In the genomic region with DNA sequence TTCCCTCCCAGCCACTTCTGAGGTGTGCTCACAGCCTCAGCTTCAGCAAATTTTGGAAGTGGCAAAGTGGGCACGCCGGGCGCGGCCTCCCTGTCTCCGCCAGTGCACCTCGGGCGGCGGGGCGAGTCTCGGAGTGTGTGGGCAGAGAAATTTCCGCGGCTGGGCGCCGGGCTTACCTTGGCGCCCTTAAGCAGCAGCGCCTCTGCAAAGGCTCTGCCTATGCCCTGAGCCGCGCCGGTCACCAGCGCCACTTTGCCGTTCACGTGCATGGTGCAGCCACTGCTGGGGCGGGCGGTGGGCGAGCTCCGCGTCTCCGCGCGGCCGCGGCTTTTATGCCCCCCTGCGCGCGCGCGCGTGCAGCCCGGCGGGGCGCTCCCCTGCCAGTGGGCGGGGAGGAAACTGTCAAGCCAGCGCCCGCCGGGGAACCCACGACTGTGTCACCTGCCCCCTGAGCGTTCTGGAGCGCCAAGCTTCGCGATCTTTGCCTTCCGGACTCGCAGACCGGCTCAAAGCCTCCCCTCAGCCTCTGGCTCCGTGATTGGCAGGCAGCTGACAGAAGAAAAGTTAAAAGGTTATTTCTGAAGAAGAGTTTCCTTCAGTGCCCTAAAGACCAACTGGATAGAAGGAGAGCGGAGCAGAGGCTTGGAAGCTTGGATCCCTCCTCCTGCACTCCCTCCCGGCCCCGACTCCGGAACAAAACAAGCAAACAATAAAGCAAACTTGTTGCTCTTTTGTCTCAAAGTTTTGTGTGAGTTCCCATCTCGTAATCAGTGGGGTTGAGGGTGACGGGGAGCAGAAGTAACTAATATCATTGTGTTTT, we compare ENCODE assay signal across 8 cellular contexts. TPM values are rescaled to one million over a fixed set of nuclear protein-coding genes. Genes with fewer than 3 reads are reported as not detected.
A peak's percentile ranks its signal among the peaks of the same experiment; 100 is the strongest.
DNase-seq lines count a peak whose midpoint lies in the region; ATAC-seq and TF ChIP-seq lines count a peak whose summit lies in the region.

Gene HPGD (minus strand): TSS at position 306 of the 820 bp plus-strand sequence. CDS start 37 bp downstream, at position 269.

- peak within 1 kb of the TSS; percentile 46 for H3K4me3 ChIP-seq in DOHH2 (ENCODE audit: low read length)
- H3K4me3 ChIP-seq in GM23338: peak within 1 kb of the TSS; percentile 81
- H3K4me3 ChIP-seq in choroid plexus epithelial cell (ENCODE audit: low read depth, low read length): peak within 1 kb of the TSS; percentile 64
- H3K4me3 ChIP-seq in lower leg skin (ENCODE audit: low read depth, poor library complexity, severe bottlenecking): peak within 1 kb of the TSS; percentile 60

- H4K20me1 ChIP-seq in DOHH2 (ENCODE audit: control insufficient read depth, insufficient read depth, low read depth, low read length) (no peaks in the 10 kb centered on the region), GM23338 (replicated peaks; ENCODE audit: insufficient read depth) (no peaks in the 10 kb centered on the region)

- ATAC-seq in GM23338: peak; percentile 95

- no peak for TF ChIP-seq POLR2A in lower leg skin (IDR thresholded peaks at IDR 0.05)

- H3K9me3 Mint-ChIP-seq in GM23338: no peaks in the 10 kb centered on the region

- H3K9me2 ChIP-seq in DOHH2 (replicated peaks; ENCODE audit: control insufficient read depth, low read length) (no peaks in the 10 kb centered on the region), GM23338 (ENCODE audit: insufficient read depth) (no peaks in the 10 kb centered on the region)

- H3K36me3 ChIP-seq in DOHH2 (ENCODE audit: control insufficient read depth, low read length) (no peaks in the 10 kb centered on the region), GM23338 (ENCODE audit: insufficient read depth) (no peaks in the 10 kb centered on the region)

- peak within 1 kb of the TSS; percentile 99 for H2AFZ ChIP-seq in GM23338

- H3K27me3 ChIP-seq in DOHH2 (ENCODE audit: control insufficient read depth, low read length): peaks cover 17% of the 10 kb centered on the region
- peaks cover 40% of the 10 kb centered on the region for H3K27me3 ChIP-seq in GM23338 (ENCODE audit: insufficient read depth)

- H3K79me2 ChIP-seq in DOHH2 (ENCODE audit: control insufficient read depth, low read length) (no peaks in the 10 kb centered on the region), GM23338 (replicated peaks; ENCODE audit: insufficient read depth) (no peaks in the 10 kb centered on the region)

- H3K27ac ChIP-seq in DOHH2 (ENCODE audit: low read depth, low read length) (no peak within 1 kb of the TSS), GM23338 (ENCODE audit: low read depth) (no peak within 1 kb of the TSS)

- no peak within 1 kb of the TSS for H3K27ac Mint-ChIP-seq in GM23338

- 0% methylated on average over 12 to 33 of the region's 60 CpGs for WGBS in lower leg skin, 2 donors

- peak within 1 kb of the TSS; percentile 30 for H3K4me2 ChIP-seq in DOHH2 (ENCODE audit: low read length)
- peak within 1 kb of the TSS; percentile 91 for H3K4me2 ChIP-seq in GM23338

- no peaks in the 10 kb centered on the region for H3K36me3 Mint-ChIP-seq in GM23338 (ENCODE audit: low read depth)

- peaks cover 22% of the 10 kb centered on the region for H3K27me3 Mint-ChIP-seq in GM23338 (ENCODE audit: insufficient read depth, low read depth, poor library complexity)

- no peaks in the 10 kb centered on the region for H3K9me3 ChIP-seq in DOHH2 (ENCODE audit: control insufficient read depth, insufficient read depth, low read length)

- H3K4me1 Mint-ChIP-seq in GM23338: peaks cover 18% of the 10 kb centered on the region

- H3F3A ChIP-seq in DOHH2 (ENCODE audit: control insufficient read depth, insufficient read depth): no peaks in the 10 kb centered on the region
- no peaks in the 10 kb centered on the region for H3F3A ChIP-seq in GM23338 (replicated peaks; ENCODE audit: low read depth)

- H3K4me1 ChIP-seq in DOHH2 (ENCODE audit: control insufficient read depth, low read length) (peaks cover 7% of the 10 kb centered on the region), GM23338 (ENCODE audit: insufficient read depth) (peaks cover 16% of the 10 kb centered on the region)

- DNase-seq in GM23338 (ENCODE audit: low spot score): peak; percentile 73
- DNase-seq in LoVo (ENCODE audit: low spot score): peak; percentile 81
- DNase-seq in activated CD4-positive, CD25-positive, alpha-beta regulatory T cell treated with anti-CD3 and anti-CD28 coated beads, Interleukin-2, amount 50 U/mL, for 72 hours: peak; percentile 63
- DNase-seq in choroid plexus epithelial cell (ENCODE audit: low read depth): peak; percentile 14
- peak; percentile 79 to 96 for DNase-seq in lower leg skin (ENCODE audit: low spot score in 2 of 2)
- DNase-seq in stimulated activated CD8-positive, alpha-beta memory T cell treated with anti-CD3 and anti-CD28 coated beads, Interleukin-12 subunit alpha, Interleukin-12 subunit beta, amount 100 ng/mL, for 24 hours (ENCODE audit: extremely low read depth): peak; percentile 21
- DNase-seq in RPMI8226: no peak

- intact Hi-C loops in lower leg skin (cut with DNase I; ENCODE audit: low total_unique reads): no loop called here

- H3K4me3 Mint-ChIP-seq in GM23338: peak within 1 kb of the TSS; percentile 84

- TF ChIP-seq CTCF in DOHH2 (IDR thresholded peaks at IDR 0.05; ENCODE audit: low read depth, low read length, poor library complexity, severe bottlenecking) (no peak), GM23338 (conservative IDR thresholded peaks at IDR 0.05; ENCODE audit: low read depth in 2 of 2) (no peak), choroid plexus epithelial cell (conservative IDR thresholded peaks at IDR 0.05; ENCODE audit: low read depth, low read length) (no peak), lower leg skin (IDR thresholded peaks at IDR 0.05) (no peak)

TF ChIP-seq in GM23338, 12 proteins besides CTCF, POLR2A, EP300 and RAD21:
- TF ChIP-seq CREB1 (CRISPR knock-in tag; IDR thresholded peaks at IDR 0.05; ENCODE audit: low read depth) (no peak), STAT1 (IDR thresholded peaks at IDR 0.05; ENCODE audit: unreplicated experiment) (no peak), ZNF114 (CRISPR knock-in tag; IDR thresholded peaks at IDR 0.05) (no peak), EZH2 (IDR thresholded peaks at IDR 0.05; ENCODE audit: low read depth, unreplicated experiment) (no peak), POLR2AphosphoS5 (IDR thresholded peaks at IDR 0.05; ENCODE audit: low read depth) (no peak)
- TF ChIP-seq, protein P1, sequence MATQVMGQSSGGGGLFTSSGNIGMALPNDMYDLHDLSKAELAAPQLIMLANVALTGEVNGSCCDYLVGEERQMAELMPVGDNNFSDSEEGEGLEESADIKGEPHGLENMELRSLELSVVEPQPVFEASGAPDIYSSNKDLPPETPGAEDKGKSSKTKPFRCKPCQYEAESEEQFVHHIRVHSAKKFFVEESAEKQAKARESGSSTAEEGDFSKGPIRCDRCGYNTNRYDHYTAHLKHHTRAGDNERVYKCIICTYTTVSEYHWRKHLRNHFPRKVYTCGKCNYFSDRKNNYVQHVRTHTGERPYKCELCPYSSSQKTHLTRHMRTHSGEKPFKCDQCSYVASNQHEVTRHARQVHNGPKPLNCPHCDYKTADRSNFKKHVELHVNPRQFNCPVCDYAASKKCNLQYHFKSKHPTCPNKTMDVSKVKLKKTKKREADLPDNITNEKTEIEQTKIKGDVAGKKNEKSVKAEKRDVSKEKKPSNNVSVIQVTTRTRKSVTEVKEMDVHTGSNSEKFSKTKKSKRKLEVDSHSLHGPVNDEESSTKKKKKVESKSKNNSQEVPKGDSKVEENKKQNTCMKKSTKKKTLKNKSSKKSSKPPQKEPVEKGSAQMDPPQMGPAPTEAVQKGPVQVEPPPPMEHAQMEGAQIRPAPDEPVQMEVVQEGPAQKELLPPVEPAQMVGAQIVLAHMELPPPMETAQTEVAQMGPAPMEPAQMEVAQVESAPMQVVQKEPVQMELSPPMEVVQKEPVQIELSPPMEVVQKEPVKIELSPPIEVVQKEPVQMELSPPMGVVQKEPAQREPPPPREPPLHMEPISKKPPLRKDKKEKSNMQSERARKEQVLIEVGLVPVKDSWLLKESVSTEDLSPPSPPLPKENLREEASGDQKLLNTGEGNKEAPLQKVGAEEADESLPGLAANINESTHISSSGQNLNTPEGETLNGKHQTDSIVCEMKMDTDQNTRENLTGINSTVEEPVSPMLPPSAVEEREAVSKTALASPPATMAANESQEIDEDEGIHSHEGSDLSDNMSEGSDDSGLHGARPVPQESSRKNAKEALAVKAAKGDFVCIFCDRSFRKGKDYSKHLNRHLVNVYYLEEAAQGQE (IDR thresholded peaks at IDR 0.05; ENCODE audit: unreplicated experiment): no peak

RNA-seq across cellular contexts. Expression of gene HPGD, which starts in this region (rescaled TPM):
- 4.1 and 9.1 TPM in 2 replicates for total RNA-seq in GM23338 (2014; rRNA removed; shearing (Covaris generic))
- 3.9 and 5.6 TPM in 2 replicates for polyA plus RNA-seq in GM23338 (2016; fragmentation: Nextera tagmentation; extraction: Ambion mirVana)
- 100 to 1,000 TPM; 173 to 253 (median 224) TPM for total RNA-seq in lower leg skin

Comparison
In these comparisons a context has a peak if more than half of its experiments do, and no peak if none do; other contexts are left out.
1. RNA of gene HPGD (total RNA-seq): 173 to 253 TPM in lower leg skin; 4.1 to 9.1 TPM in GM23338; every median in the first group is over 10 times any median in the second.
2. Peak in every context shown above with its lines, with median percentiles within 50 percentile points of each other: H3K4me3 ChIP-seq.